ENCODE assay signal across 13 cellular contexts in genomic region chr16:69706256-69706974, GRCh38. TPM values are rescaled to one million over a fixed set of nuclear protein-coding genes. Genes with fewer than 3 reads are reported as not detected.
A peak's percentile ranks its signal among the peaks of the same experiment; 100 is the strongest.
DNase-seq lines count a peak whose midpoint lies in the region; ATAC-seq and TF ChIP-seq lines count a peak whose summit lies in the region.
"Had no signal": no experiment of that assay in that cellular context is flagged by ENCODE, and none has a peak within 500 bp of the region (broad histone marks: within the 10 kb centered on the region; RNA-seq: fewer than 3 reads in every experiment).

No MANE protein-coding gene starts in this region.

- no peaks in the 10 kb centered on the region for H3K9me2 ChIP-seq in Karpas-422 (replicated peaks; ENCODE audit: insufficient read depth, low read length)

- POLR2A ChIA-PET in CD8-positive, alpha-beta T cell (lab: Charles Lee): no interaction called here

- peak overlapping the region; percentile 14 for H3K27ac Mint-ChIP-seq in CD8-positive, alpha-beta T cell
- peak overlapping the region; percentile 64 for H3K27ac Mint-ChIP-seq in chondrocyte (ENCODE audit: unreplicated experiment)
- H3K27ac Mint-ChIP-seq in osteocyte (ENCODE audit: unreplicated experiment): peak overlapping the region; percentile 74
- no peak overlapping the region for H3K27ac Mint-ChIP-seq in CD14-positive monocyte
- H3K27ac Mint-ChIP-seq: activated CD8-positive, alpha-beta memory T cell treated with anti-CD3 and anti-CD28 coated beads, Interleukin-2, amount 10 ng/mL, durations not matched to agents 7 days and 5 days had no signal

- H3K27me3 ChIP-seq in CD8-positive, alpha-beta T cell (ENCODE audit: insufficient read depth, low read length): no peaks in the 10 kb centered on the region
- H3K27me3 ChIP-seq in Karpas-422 (ENCODE audit: low read length): no peaks in the 10 kb centered on the region
- H3K27me3 ChIP-seq: esophagus muscularis mucosa, uterus had no signal

- H3K4me1 ChIP-seq in CD8-positive, alpha-beta T cell (ENCODE audit: insufficient read depth, low read length): no peaks in the 10 kb centered on the region
- no peaks in the 10 kb centered on the region for H3K4me1 ChIP-seq in Karpas-422 (ENCODE audit: low read length)
- H3K4me1 ChIP-seq: uterus had no signal

- ATAC-seq in CD8-positive, alpha-beta T cell: no peak
- ATAC-seq: activated CD8-positive, alpha-beta memory T cell treated with anti-CD3 and anti-CD28 coated beads, Interleukin-2, amount 10 ng/mL, durations not matched to agents 7 days and 5 days had no signal

- no peaks in the 10 kb centered on the region for H3K9me3 ChIP-seq in CD8-positive, alpha-beta T cell (ENCODE audit: low read length)
- no peaks in the 10 kb centered on the region for H3K9me3 ChIP-seq in Karpas-422 (ENCODE audit: low read length)
- H3K9me3 ChIP-seq: esophagus muscularis mucosa, uterus had no signal

- no peak for TF ChIP-seq CTCF in CD8-positive, alpha-beta T cell (IDR thresholded peaks at IDR 0.05)
- TF ChIP-seq CTCF in chondrocyte (IDR thresholded peaks at IDR 0.05) (no peak), osteocyte (IDR thresholded peaks at IDR 0.05) (no peak), CD14-positive monocyte (IDR thresholded peaks at IDR 0.05) (no peak)

- H3K27ac ChIP-seq in CD8-positive, alpha-beta T cell (ENCODE audit: low read depth, low read length): no peak overlapping the region
- H3K27ac ChIP-seq in Karpas-422 (ENCODE audit: low read length): peak overlapping the region; percentile 5; the same call in 1 of the 2 replicates
- H3K27ac ChIP-seq: uterus had no signal

- intact Hi-C loops in CD8-positive, alpha-beta T cell (cut with DNase I, micrococcal nuclease): loop anchor here in 1 of 2 experiments (5.0 kb wide), 1 partner anchor 946 kb away; no protein-coding TSS in a partner anchor
- intact Hi-C loops in CD14-positive monocyte (cut with micrococcal nuclease): no loop called here

- DNase-seq in CD8-positive, alpha-beta T cell: no peak
- no peak for DNase-seq in Karpas-422
- DNase-seq in chondrocyte (ENCODE audit: low spot score): no peak
- DNase-seq in osteocyte (ENCODE audit: extremely low spot score, unreplicated experiment): no peak
- no peak for DNase-seq in CD14-positive monocyte (ENCODE audit: low spot score)
- DNase-seq in NCI-H82 treated with DMSO at 0.1 percent for 48 hours (lab: John Stamatoyannopoulos, UW; ENCODE audit: unreplicated experiment): no peak
- DNase-seq in dedifferentiated amniotic fluid mesenchymal stem cell (ENCODE audit: extremely low spot score): no peak
- no peak for DNase-seq in NCI-H1694 treated with DMSO at 0.1 percent for 48 hours (lab: John Stamatoyannopoulos, UW)
- DNase-seq: activated CD8-positive, alpha-beta memory T cell treated with anti-CD3 and anti-CD28 coated beads, Interleukin-2, amount 10 ng/mL, durations not matched to agents 7 days and 5 days; NCI-H748 treated with DMSO at 0.1 percent for 48 hours; uterus had no signal

- no peak overlapping the region for H3K4me3 ChIP-seq in CD8-positive, alpha-beta T cell (ENCODE audit: low read depth, low read length)
- no peak overlapping the region for H3K4me3 ChIP-seq in Karpas-422 (ENCODE audit: low read length)
- H3K4me3 ChIP-seq: esophagus muscularis mucosa, skin epidermis, uterus had no signal

- H3K4me2 ChIP-seq in Karpas-422 (ENCODE audit: low read depth, low read length, poor library complexity, severe bottlenecking): no peak overlapping the region

- H3K9ac ChIP-seq in Karpas-422 (ENCODE audit: low read length): no peak overlapping the region

- CTCF ChIA-PET in CD8-positive, alpha-beta T cell (lab: Charles Lee): interaction anchor here (1.1 to 5.9 kb wide), 2 partner anchors 50 to 310 kb away, joined by 3 to 88 read pairs; partner anchors contain the start of gene NOB1

- H3K4me1 Mint-ChIP-seq in CD8-positive, alpha-beta T cell (ENCODE audit: low read depth): peaks cover 4% of the 10 kb centered on the region
- H3K4me1 Mint-ChIP-seq in chondrocyte (ENCODE audit: low read depth) (peaks cover 13% of the 10 kb centered on the region), osteocyte (ENCODE audit: unreplicated experiment) (peaks cover 8% of the 10 kb centered on the region), CD14-positive monocyte (no peaks in the 10 kb centered on the region)

- H3K36me3 Mint-ChIP-seq in CD8-positive, alpha-beta T cell: peaks cover 11% of the 10 kb centered on the region
- H3K36me3 Mint-ChIP-seq in chondrocyte (ENCODE audit: low read depth) (peaks cover 15% of the 10 kb centered on the region), osteocyte (ENCODE audit: unreplicated experiment) (peaks cover 21% of the 10 kb centered on the region), CD14-positive monocyte (peaks cover 22 to 26% of the 10 kb centered on the region in 2 donors)

- no peak overlapping the region for H3K4me3 Mint-ChIP-seq in CD8-positive, alpha-beta T cell
- H3K4me3 Mint-ChIP-seq in chondrocyte (ENCODE audit: unreplicated experiment) (no peak overlapping the region), osteocyte (ENCODE audit: unreplicated experiment) (no peak overlapping the region), CD14-positive monocyte (no peak overlapping the region)
- H3K4me3 Mint-ChIP-seq: activated CD8-positive, alpha-beta memory T cell treated with anti-CD3 and anti-CD28 coated beads, Interleukin-2, amount 10 ng/mL, durations not matched to agents 7 days and 5 days had no signal

- H3K9me3 Mint-ChIP-seq in CD8-positive, alpha-beta T cell: no peaks in the 10 kb centered on the region
- no peaks in the 10 kb centered on the region for H3K9me3 Mint-ChIP-seq in chondrocyte (ENCODE audit: low read depth)
- no peaks in the 10 kb centered on the region for H3K9me3 Mint-ChIP-seq in osteocyte (ENCODE audit: unreplicated experiment)
- no peaks in the 10 kb centered on the region for H3K9me3 Mint-ChIP-seq in CD14-positive monocyte

- H3K79me2 ChIP-seq in Karpas-422 (ENCODE audit: low read length): peaks cover 15% of the 10 kb centered on the region

- H3K36me3 ChIP-seq in CD8-positive, alpha-beta T cell (ENCODE audit: insufficient read depth, low read length): no peaks in the 10 kb centered on the region
- peaks cover 15% of the 10 kb centered on the region; the same call in 1 of the 2 replicates for H3K36me3 ChIP-seq in Karpas-422 (ENCODE audit: insufficient read depth, low read length)
- H3K36me3 ChIP-seq: uterus had no signal

- H4K20me1 ChIP-seq in Karpas-422 (ENCODE audit: insufficient read depth, low read depth, low read length): no peaks in the 10 kb centered on the region

- H3K27me3 Mint-ChIP-seq in CD8-positive, alpha-beta T cell (ENCODE audit: low read depth): no peaks in the 10 kb centered on the region
- H3K27me3 Mint-ChIP-seq in chondrocyte (ENCODE audit: low read depth): no peaks in the 10 kb centered on the region
- no peaks in the 10 kb centered on the region for H3K27me3 Mint-ChIP-seq in osteocyte (ENCODE audit: unreplicated experiment)
- no peaks in the 10 kb centered on the region for H3K27me3 Mint-ChIP-seq in CD14-positive monocyte (ENCODE audit: low read depth in 3 of 3)
- H3K27me3 Mint-ChIP-seq: activated CD8-positive, alpha-beta memory T cell treated with anti-CD3 and anti-CD28 coated beads, Interleukin-2, amount 10 ng/mL, durations not matched to agents 7 days and 5 days had no signal

- H2AFZ ChIP-seq in Karpas-422 (ENCODE audit: low read length): no peak overlapping the region

RNA-seq across cellular contexts. Expression of gene NQO1, which starts 19.9 kb away (rescaled TPM):
- under 1 TPM; 0.27 to 0.28 TPM for total RNA-seq in CD8-positive, alpha-beta T cell
- total RNA-seq in Karpas-422 (2014; rRNA removed; shearing (Covaris generic); ENCODE audit: low replicate concordance): 16.2 and 19.0 TPM in 2 replicates
- 64.3 to 345 TPM (median 68.8 TPM) in 3 replicates for total RNA-seq in chondrocyte
- total RNA-seq in osteocyte: 389 and 470 TPM in 2 replicates
- polyA plus RNA-seq in CD14-positive monocyte: 1 to 10 TPM; 3.0 to 3.9 TPM

RNA-seq across cellular contexts. Expression of gene NOB1, which starts 48.3 kb away (rescaled TPM):
- total RNA-seq in CD8-positive, alpha-beta T cell: 10 to 100 TPM; 46.4 to 48.0 TPM
- total RNA-seq in Karpas-422 (2014; rRNA removed; shearing (Covaris generic); ENCODE audit: low replicate concordance): 50.5 and 68.3 TPM in 2 replicates
- 23.9 to 25.7 TPM (median 25.3 TPM) in 3 replicates for total RNA-seq in chondrocyte
- total RNA-seq in osteocyte: 41.9 and 43.3 TPM in 2 replicates
- polyA plus RNA-seq in CD14-positive monocyte: 10 to 100 TPM; 15.7 to 18.0 TPM

RNA-seq across cellular contexts. Expression of gene WWP2, which starts 55.7 kb away (rescaled TPM):
- 10 to 100 TPM; 36.7 to 36.9 TPM for total RNA-seq in CD8-positive, alpha-beta T cell
- 30.7 and 42.0 TPM in 2 replicates for total RNA-seq in Karpas-422 (2014; rRNA removed; shearing (Covaris generic); ENCODE audit: low replicate concordance)
- 37.9 to 41.2 TPM (median 39.9 TPM) in 3 replicates for total RNA-seq in chondrocyte
- total RNA-seq in osteocyte: 36.2 and 38.2 TPM in 2 replicates
- 10 to 100 TPM; 29.6 to 46.0 TPM for polyA plus RNA-seq in CD14-positive monocyte

Comparison
In these comparisons a context has a peak if more than half of its experiments do, and no peak if none do; other contexts are left out.
1. H3K27ac Mint-ChIP-seq: peak in CD8-positive, alpha-beta T cell (single experiment), chondrocyte (single experiment) and osteocyte (single experiment); none in CD14-positive monocyte (0 of 7).
2. RNA of gene NQO1, which starts 19.9 kb away (total RNA-seq): 389 to 470 TPM in osteocyte, 64.3 to 345 TPM in chondrocyte and 16.2 to 19.0 TPM in Karpas-422; 0.27 to 0.28 TPM in CD8-positive, alpha-beta T cell; every median in the first group is over 10 times any median in the second.